ENCODE assay signal across 13 cellular contexts in genomic region chr16:17011712-17012111, GRCh38.
DNase-seq lines count a peak whose midpoint lies in the region; ATAC-seq and TF ChIP-seq lines count a peak whose summit lies in the region.
"Had no signal": no experiment of that assay in that cellular context is flagged by ENCODE, and none has a peak within 500 bp of the region (broad histone marks: within the 10 kb centered on the region; RNA-seq: fewer than 3 reads in every experiment).

No MANE protein-coding gene starts in this region.

- DNase-seq in natural killer cell treated with Interleukin-12 subunit alpha and Interleukin-12 subunit beta and Interleukin-15 and Interleukin-18, amount 100 ng/mL, for 72 hours (ENCODE audit: low spot score), result no peak
- DNase-seq in natural killer cell, result no peak
- DNase-seq in naive thymus-derived CD8-positive, alpha-beta T cell, result no peak
- no peak for DNase-seq in stimulated activated naive CD8-positive, alpha-beta T cell treated with anti-CD3 and anti-CD28 coated beads, Interleukin-15, amount 100 ng/mL, for 72 hours
- DNase-seq in NCI-H748 treated with DMSO at 0.1 percent for 48 hours (lab: John Stamatoyannopoulos, UW), result no peak
- DNase-seq in LoVo (ENCODE audit: low spot score), result no peak
- DNase-seq: 8988T, DMS153, DMS79, GDM1, GM23248 had no signal

- H3K9me3 Mint-ChIP-seq in natural killer cell treated with Interleukin-12 subunit alpha and Interleukin-12 subunit beta and Interleukin-15 and Interleukin-18, amount 100 ng/mL, for 72 hours, result peaks cover 5% of the 10 kb centered on the region
- no peaks in the 10 kb centered on the region for H3K9me3 Mint-ChIP-seq in natural killer cell
- peaks cover under 1 to 3% (median 1%) of the 10 kb centered on the region in 3 donors for H3K9me3 Mint-ChIP-seq in IgD-negative memory B cell
- H3K9me3 Mint-ChIP-seq in naive thymus-derived CD8-positive, alpha-beta T cell, result peaks cover 0 to 2% (median 0%) of the 10 kb centered on the region in 9 donors
- H3K9me3 Mint-ChIP-seq in stimulated activated naive CD8-positive, alpha-beta T cell treated with anti-CD3 and anti-CD28 coated beads, Interleukin-15, amount 100 ng/mL, for 72 hours, result peaks cover 3 to 5% of the 10 kb centered on the region in 2 donors

- POLR2A ChIA-PET in naive thymus-derived CD8-positive, alpha-beta T cell (lab: Charles Lee), result no interaction called here

- peak overlapping the region in 1 of 2 donors; percentile 7 for H3K27ac Mint-ChIP-seq in natural killer cell treated with Interleukin-12 subunit alpha and Interleukin-12 subunit beta and Interleukin-15 and Interleukin-18, amount 100 ng/mL, for 72 hours
- H3K27ac Mint-ChIP-seq in natural killer cell, result peak overlapping the region in 1 of 2 donors; percentile 7
- peak overlapping the region in 2 of 3 donors; percentile 63 to 83 for H3K27ac Mint-ChIP-seq in IgD-negative memory B cell
- H3K27ac Mint-ChIP-seq in naive thymus-derived CD8-positive, alpha-beta T cell, result peak overlapping the region in 6 of 10 donors; percentile 16 to 61 (median 50)
- H3K27ac Mint-ChIP-seq in stimulated activated naive CD8-positive, alpha-beta T cell treated with anti-CD3 and anti-CD28 coated beads, Interleukin-15, amount 100 ng/mL, for 72 hours, result no peak overlapping the region

- peak overlapping the region; percentile 3 for H3K4me3 Mint-ChIP-seq in natural killer cell treated with Interleukin-12 subunit alpha and Interleukin-12 subunit beta and Interleukin-15 and Interleukin-18, amount 100 ng/mL, for 72 hours
- H3K4me3 Mint-ChIP-seq in natural killer cell (no peak overlapping the region), IgD-negative memory B cell (peak overlapping the region in 2 of 4 donors; percentile 4 to 13)
- peak overlapping the region in 6 of 10 donors; percentile 5 to 63 (median 28) for H3K4me3 Mint-ChIP-seq in naive thymus-derived CD8-positive, alpha-beta T cell
- H3K4me3 Mint-ChIP-seq in stimulated activated naive CD8-positive, alpha-beta T cell treated with anti-CD3 and anti-CD28 coated beads, Interleukin-15, amount 100 ng/mL, for 72 hours, result no peak overlapping the region

- peaks cover 0 to 8% of the 10 kb centered on the region in 2 donors for H3K27me3 Mint-ChIP-seq in natural killer cell treated with Interleukin-12 subunit alpha and Interleukin-12 subunit beta and Interleukin-15 and Interleukin-18, amount 100 ng/mL, for 72 hours
- H3K27me3 Mint-ChIP-seq in natural killer cell (ENCODE audit: low read depth in 2 of 2) (no peaks in the 10 kb centered on the region), IgD-negative memory B cell (peaks cover 1% of the 10 kb centered on the region)
- H3K27me3 Mint-ChIP-seq in naive thymus-derived CD8-positive, alpha-beta T cell, result peaks cover 0 to 12% (median 7%) of the 10 kb centered on the region in 5 donors
- H3K27me3 Mint-ChIP-seq in stimulated activated naive CD8-positive, alpha-beta T cell treated with anti-CD3 and anti-CD28 coated beads, Interleukin-15, amount 100 ng/mL, for 72 hours, result peaks cover 17% of the 10 kb centered on the region

- ATAC-seq in natural killer cell treated with Interleukin-12 subunit alpha and Interleukin-12 subunit beta and Interleukin-15 and Interleukin-18, amount 100 ng/mL, for 72 hours, result no peak
- no peak for ATAC-seq in natural killer cell
- ATAC-seq in naive thymus-derived CD8-positive, alpha-beta T cell, result no peak
- no peak for ATAC-seq in stimulated activated naive CD8-positive, alpha-beta T cell treated with anti-CD3 and anti-CD28 coated beads, Interleukin-15, amount 100 ng/mL, for 72 hours
- ATAC-seq: HepG2 had no signal

- peaks cover 14 to 17% of the 10 kb centered on the region in 2 donors for H3K4me1 Mint-ChIP-seq in natural killer cell treated with Interleukin-12 subunit alpha and Interleukin-12 subunit beta and Interleukin-15 and Interleukin-18, amount 100 ng/mL, for 72 hours (ENCODE audit: low read depth in 2 of 2)
- peaks cover 11 to 16% of the 10 kb centered on the region in 2 donors for H3K4me1 Mint-ChIP-seq in natural killer cell
- peaks cover 6 to 21% (median 21%) of the 10 kb centered on the region in 3 donors for H3K4me1 Mint-ChIP-seq in IgD-negative memory B cell
- peaks cover 11 to 27% (median 24%) of the 10 kb centered on the region in 4 donors for H3K4me1 Mint-ChIP-seq in naive thymus-derived CD8-positive, alpha-beta T cell
- peaks cover 16% of the 10 kb centered on the region for H3K4me1 Mint-ChIP-seq in stimulated activated naive CD8-positive, alpha-beta T cell treated with anti-CD3 and anti-CD28 coated beads, Interleukin-15, amount 100 ng/mL, for 72 hours

- peaks cover 10% of the 10 kb centered on the region for H3K36me3 Mint-ChIP-seq in natural killer cell treated with Interleukin-12 subunit alpha and Interleukin-12 subunit beta and Interleukin-15 and Interleukin-18, amount 100 ng/mL, for 72 hours
- H3K36me3 Mint-ChIP-seq in natural killer cell, result no peaks in the 10 kb centered on the region
- no peaks in the 10 kb centered on the region for H3K36me3 Mint-ChIP-seq in IgD-negative memory B cell
- no peaks in the 10 kb centered on the region for H3K36me3 Mint-ChIP-seq in naive thymus-derived CD8-positive, alpha-beta T cell

- no peak for TF ChIP-seq CTCF in natural killer cell (IDR thresholded peaks at IDR 0.05)

- intact Hi-C loops in natural killer cell (cut with micrococcal nuclease), result loop anchor here (2.0 kb wide), 1 partner anchor 19 kb away; no protein-coding TSS in a partner anchor

Comparison
In these comparisons a context has a peak if more than half of its experiments do, and no peak if none do; other contexts are left out.
1. H3K4me3 Mint-ChIP-seq: peak in natural killer cell treated with Interleukin-12 subunit alpha and Interleukin-12 subunit beta and Interleukin-15 and Interleukin-18, amount 100 ng/mL, for 72 hours (single experiment) and naive thymus-derived CD8-positive, alpha-beta T cell (6 of 10); none in natural killer cell (single experiment) and stimulated activated naive CD8-positive, alpha-beta T cell treated with anti-CD3 and anti-CD28 coated beads, Interleukin-15, amount 100 ng/mL, for 72 hours (0 of 2).
2. H3K27ac Mint-ChIP-seq: peak in IgD-negative memory B cell (2 of 3) and naive thymus-derived CD8-positive, alpha-beta T cell (6 of 10); none in stimulated activated naive CD8-positive, alpha-beta T cell treated with anti-CD3 and anti-CD28 coated beads, Interleukin-15, amount 100 ng/mL, for 72 hours (0 of 2).